31 cellular contexts compared by ENCODE assay signal in the genomic region with DNA sequence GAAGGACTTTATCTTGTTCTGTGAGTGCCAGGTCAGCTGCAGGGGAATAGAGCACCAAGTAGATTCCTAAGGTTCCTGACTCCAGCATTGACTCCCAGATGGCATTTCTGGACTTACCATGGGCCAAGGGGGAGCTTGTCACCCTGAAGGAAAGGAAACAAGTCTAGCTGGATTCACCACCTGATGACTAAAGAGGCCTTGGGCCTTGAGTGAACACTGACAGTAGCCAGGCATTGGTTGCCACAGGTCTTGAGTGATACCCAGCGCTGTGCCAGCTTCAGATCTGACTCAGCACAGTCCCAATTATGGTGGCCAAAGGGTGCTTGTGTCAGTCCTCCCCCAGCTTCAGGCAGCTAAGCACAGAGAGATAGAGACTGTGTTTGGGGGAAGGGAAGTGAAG. TPM values are rescaled to one million over a fixed set of nuclear protein-coding genes. Genes with fewer than 3 reads are reported as not detected.
"Had no signal": no experiment of that assay in that cellular context is flagged by ENCODE, and none has a peak within 500 bp of the region (broad histone marks: within the 10 kb centered on the region; RNA-seq: fewer than 3 reads in every experiment).

No MANE protein-coding gene starts in this region.

- H3K4me3 Mint-ChIP-seq: endodermal cell; naive thymus-derived CD4-positive, alpha-beta T cell; nephron progenitor cell; stimulated activated naive B cell treated with anti-CD40 and anti-IgM and Interleukin-4, amounts not matched to agents 10 μg/mL and 1 μg/mL and 100 μg/mL, for 72 hours; stimulated activated naive CD8-positive, alpha-beta T cell treated with anti-CD3 and anti-CD28 coated beads, Interleukin-15, amount 100 ng/mL, for 72 hours had no signal

- DNase-seq: colonic mucosa; effector CD4-positive, alpha-beta T cell; endodermal cell; glutamatergic neuron; left colon; left ventricle myocardium superior; mesendoderm; naive thymus-derived CD4-positive, alpha-beta T cell; nephron progenitor cell; retina; spleen; stimulated activated CD4-positive, alpha-beta T cell treated with anti-CD3 and anti-CD28 coated beads, Interleukin-15, amount 100 ng/mL, for 24 hours; stimulated activated CD4-positive, alpha-beta T cell treated with anti-CD3 and anti-CD28 coated beads, Interleukin-1b, Interleukin-23, amount 100 ng/mL, for 48 hours; stimulated activated CD4-positive, alpha-beta T cell treated with anti-CD3 and anti-CD28 coated beads, Interleukin-4, amount 100 ng/mL, for 24 hours; stimulated activated naive B cell treated with anti-CD40 and anti-IgM and Interleukin-4, amounts not matched to agents 10 μg/mL and 1 μg/mL and 100 μg/mL, for 72 hours; stimulated activated naive CD8-positive, alpha-beta T cell treated with anti-CD3 and anti-CD28 coated beads, Interleukin-15, amount 100 ng/mL, for 72 hours; testis had no signal

- H3K36me3 ChIP-seq: colonic mucosa, esophagus muscularis mucosa, gastroesophageal sphincter, prostate gland, spleen, tibial nerve had no signal

- ATAC-seq: gastroesophageal sphincter; left colon; left ventricle myocardium superior; naive thymus-derived CD4-positive, alpha-beta T cell; sciatic nerve; stimulated activated naive B cell treated with anti-CD40 and anti-IgM and Interleukin-4, amounts not matched to agents 10 μg/mL and 1 μg/mL and 100 μg/mL, for 72 hours; stimulated activated naive CD8-positive, alpha-beta T cell treated with anti-CD3 and anti-CD28 coated beads, Interleukin-15, amount 100 ng/mL, for 72 hours had no signal

- H3K79me2 ChIP-seq: parathyroid adenoma had no signal

- H3K4me3 ChIP-seq: colonic mucosa, esophagus muscularis mucosa, gastroesophageal sphincter, lung, prostate gland, spleen, testis, tibial nerve had no signal

- H3K4me1 ChIP-seq: colonic mucosa, esophagus muscularis mucosa, gastroesophageal sphincter, parathyroid adenoma, prostate gland, spleen, testis, tibial nerve had no signal

- H3K27ac Mint-ChIP-seq: endodermal cell; naive thymus-derived CD4-positive, alpha-beta T cell; nephron progenitor cell; stimulated activated naive B cell treated with anti-CD40 and anti-IgM and Interleukin-4, amounts not matched to agents 10 μg/mL and 1 μg/mL and 100 μg/mL, for 72 hours; stimulated activated naive CD8-positive, alpha-beta T cell treated with anti-CD3 and anti-CD28 coated beads, Interleukin-15, amount 100 ng/mL, for 72 hours had no signal

- H3K9me3 ChIP-seq: colonic mucosa, prostate gland, testis had no signal

- H3K4me1 Mint-ChIP-seq: endodermal cell; naive thymus-derived CD4-positive, alpha-beta T cell; nephron progenitor cell; stimulated activated naive B cell treated with anti-CD40 and anti-IgM and Interleukin-4, amounts not matched to agents 10 μg/mL and 1 μg/mL and 100 μg/mL, for 72 hours; stimulated activated naive CD8-positive, alpha-beta T cell treated with anti-CD3 and anti-CD28 coated beads, Interleukin-15, amount 100 ng/mL, for 72 hours had no signal

- H3K9me3 Mint-ChIP-seq: endodermal cell had no signal

- H3K27ac ChIP-seq: colonic mucosa, esophagus muscularis mucosa, gastroesophageal sphincter, parathyroid adenoma, prostate gland, spleen, testis, tibial nerve had no signal

- H3K27me3 ChIP-seq: colonic mucosa, testis, tibial nerve had no signal

- FAIRE-seq: endothelial cell of umbilical vein, keratinocyte had no signal

- H2AFZ ChIP-seq: parathyroid adenoma had no signal

RNA-seq across cellular contexts. Expression of a gene that starts 40.1 kb away (rescaled TPM):
- total RNA-seq: dermis microvascular lymphatic vessel endothelial cell; endothelial cell of umbilical vein; esophagus muscularis mucosa; fibroblast of villous mesenchyme; left ventricle myocardium superior; naive thymus-derived CD4-positive, alpha-beta T cell; omental fat pad; skeletal muscle tissue; subcutaneous adipose tissue; tibial nerve had no signal
- polyA plus RNA-seq: endothelial cell of umbilical vein; keratinocyte; naive thymus-derived CD4-positive, alpha-beta T cell had no signal
